Comparison of ENCODE assay signal across 1 cellular context in the genomic region with DNA sequence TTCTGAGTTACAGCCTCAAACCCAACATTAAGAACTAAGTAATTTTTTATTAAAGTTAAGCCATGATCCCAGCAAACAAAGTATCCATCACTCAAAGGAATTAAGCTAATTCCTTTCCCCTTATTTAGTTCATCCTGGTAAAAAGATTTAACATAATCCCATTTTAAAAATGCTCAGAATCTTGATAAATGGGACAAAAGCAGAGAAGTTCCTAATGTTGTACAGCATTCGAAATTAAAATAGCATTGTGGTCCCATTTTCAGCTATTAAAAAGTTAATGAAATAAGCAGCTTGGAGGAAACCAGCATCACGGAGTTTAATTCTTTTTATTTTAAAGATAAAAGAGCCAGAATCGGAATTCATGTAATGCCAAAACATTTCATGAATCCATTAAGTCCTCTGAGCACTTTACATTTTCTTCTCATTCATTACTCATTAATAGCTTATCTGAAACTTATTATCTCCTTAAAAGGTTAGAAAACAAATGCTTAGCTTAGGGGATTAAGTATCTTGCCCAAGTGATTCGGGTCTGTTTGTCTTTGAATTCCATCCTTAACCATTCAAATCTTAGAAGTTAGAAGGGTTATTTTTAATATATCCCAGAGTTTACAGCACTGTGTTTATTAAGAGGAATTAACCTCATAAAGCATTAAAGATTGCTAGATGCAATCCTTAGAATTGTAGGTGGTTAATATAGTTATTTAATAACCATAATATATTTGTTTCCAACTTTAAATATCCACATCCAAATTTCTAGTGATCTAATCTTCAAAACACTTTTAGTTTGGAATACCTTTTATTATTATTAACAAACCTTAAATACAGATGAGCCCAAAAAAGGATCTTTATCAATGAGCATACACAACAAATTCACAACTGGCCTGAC.
TF ChIP-seq lines count a peak whose summit lies in the region.

No MANE protein-coding gene starts in this region.

TF ChIP-seq in HepG2, 621 proteins besides CTCF, POLR2A, EP300 and RAD21 (continued from another document):
- no peak for TF ChIP-seq ZNF777 (CRISPR knock-in tag; IDR thresholded peaks at IDR 0.05)
- TF ChIP-seq ZNF44 (CRISPR knock-in tag; IDR thresholded peaks at IDR 0.05): no peak
- no peak for TF ChIP-seq MED13 (CRISPR knock-in tag; IDR thresholded peaks at IDR 0.05)
- TF ChIP-seq ZNF496 (CRISPR knock-in tag; IDR thresholded peaks at IDR 0.05; ENCODE audit: insufficient replicate concordance): no peak
- no peak for TF ChIP-seq ZNF335 (CRISPR knock-in tag; IDR thresholded peaks at IDR 0.05)
- no peak for TF ChIP-seq SNAPC2 (CRISPR knock-in tag; IDR thresholded peaks at IDR 0.05)
- no peak for TF ChIP-seq ZFP90 (CRISPR knock-in tag; IDR thresholded peaks at IDR 0.05; ENCODE audit: borderline replicate concordance)
- no peak for TF ChIP-seq CEBPB (IDR thresholded peaks at IDR 0.05; ENCODE audit: borderline replicate concordance, low read depth, low read length)
- no peak for TF ChIP-seq ZNF768 (CRISPR knock-in tag; IDR thresholded peaks at IDR 0.05)
- TF ChIP-seq, protein P1, sequence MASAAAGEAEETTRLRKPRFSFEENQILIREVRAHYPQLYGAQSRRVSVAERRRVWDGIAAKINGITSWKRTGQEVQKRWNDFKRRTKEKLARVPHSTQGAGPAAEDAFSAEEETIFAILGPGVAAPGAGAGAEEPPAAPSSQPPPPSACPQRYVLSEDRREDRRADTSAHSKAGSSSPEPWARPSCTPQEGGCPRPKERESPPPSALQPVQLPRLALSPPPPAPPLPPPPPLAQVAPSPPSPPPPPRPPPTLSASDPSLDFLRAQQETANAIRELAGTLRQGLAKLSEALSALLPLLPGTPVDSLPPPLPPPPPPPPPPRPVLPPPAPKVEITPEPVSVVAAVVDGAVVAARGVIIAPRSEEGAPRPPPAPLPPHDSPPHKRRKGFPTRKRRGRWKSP (CRISPR knock-in tag; IDR thresholded peaks at IDR 0.05): no peak
- TF ChIP-seq, protein P2, sequence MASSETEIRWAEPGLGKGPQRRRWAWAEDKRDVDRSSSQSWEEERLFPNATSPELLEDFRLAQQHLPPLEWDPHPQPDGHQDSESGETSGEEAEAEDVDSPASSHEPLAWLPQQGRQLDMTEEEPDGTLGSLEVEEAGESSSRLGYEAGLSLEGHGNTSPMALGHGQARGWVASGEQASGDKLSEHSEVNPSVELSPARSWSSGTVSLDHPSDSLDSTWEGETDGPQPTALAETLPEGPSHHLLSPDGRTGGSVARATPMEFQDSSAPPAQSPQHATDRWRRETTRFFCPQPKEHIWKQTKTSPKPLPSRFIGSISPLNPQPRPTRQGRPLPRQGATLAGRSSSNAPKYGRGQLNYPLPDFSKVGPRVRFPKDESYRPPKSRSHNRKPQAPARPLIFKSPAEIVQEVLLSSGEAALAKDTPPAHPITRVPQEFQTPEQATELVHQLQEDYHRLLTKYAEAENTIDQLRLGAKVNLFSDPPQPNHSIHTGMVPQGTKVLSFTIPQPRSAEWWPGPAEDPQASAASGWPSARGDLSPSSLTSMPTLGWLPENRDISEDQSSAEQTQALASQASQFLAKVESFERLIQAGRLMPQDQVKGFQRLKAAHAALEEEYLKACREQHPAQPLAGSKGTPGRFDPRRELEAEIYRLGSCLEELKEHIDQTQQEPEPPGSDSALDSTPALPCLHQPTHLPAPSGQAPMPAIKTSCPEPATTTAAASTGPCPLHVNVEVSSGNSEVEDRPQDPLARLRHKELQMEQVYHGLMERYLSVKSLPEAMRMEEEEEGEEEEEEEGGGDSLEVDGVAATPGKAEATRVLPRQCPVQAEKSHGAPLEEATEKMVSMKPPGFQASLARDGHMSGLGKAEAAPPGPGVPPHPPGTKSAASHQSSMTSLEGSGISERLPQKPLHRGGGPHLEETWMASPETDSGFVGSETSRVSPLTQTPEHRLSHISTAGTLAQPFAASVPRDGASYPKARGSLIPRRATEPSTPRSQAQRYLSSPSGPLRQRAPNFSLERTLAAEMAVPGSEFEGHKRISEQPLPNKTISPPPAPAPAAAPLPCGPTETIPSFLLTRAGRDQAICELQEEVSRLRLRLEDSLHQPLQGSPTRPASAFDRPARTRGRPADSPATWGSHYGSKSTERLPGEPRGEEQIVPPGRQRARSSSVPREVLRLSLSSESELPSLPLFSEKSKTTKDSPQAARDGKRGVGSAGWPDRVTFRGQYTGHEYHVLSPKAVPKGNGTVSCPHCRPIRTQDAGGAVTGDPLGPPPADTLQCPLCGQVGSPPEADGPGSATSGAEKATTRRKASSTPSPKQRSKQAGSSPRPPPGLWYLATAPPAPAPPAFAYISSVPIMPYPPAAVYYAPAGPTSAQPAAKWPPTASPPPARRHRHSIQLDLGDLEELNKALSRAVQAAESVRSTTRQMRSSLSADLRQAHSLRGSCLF (CRISPR knock-in tag; IDR thresholded peaks at IDR 0.05; ENCODE audit: borderline replicate concordance): no peak
- no peak for TF ChIP-seq ZBTB3 (CRISPR knock-in tag; IDR thresholded peaks at IDR 0.05; ENCODE audit: borderline replicate concordance, low read depth)
- TF ChIP-seq ZNF672 (CRISPR knock-in tag; IDR thresholded peaks at IDR 0.05): no peak
- TF ChIP-seq, protein P3, sequence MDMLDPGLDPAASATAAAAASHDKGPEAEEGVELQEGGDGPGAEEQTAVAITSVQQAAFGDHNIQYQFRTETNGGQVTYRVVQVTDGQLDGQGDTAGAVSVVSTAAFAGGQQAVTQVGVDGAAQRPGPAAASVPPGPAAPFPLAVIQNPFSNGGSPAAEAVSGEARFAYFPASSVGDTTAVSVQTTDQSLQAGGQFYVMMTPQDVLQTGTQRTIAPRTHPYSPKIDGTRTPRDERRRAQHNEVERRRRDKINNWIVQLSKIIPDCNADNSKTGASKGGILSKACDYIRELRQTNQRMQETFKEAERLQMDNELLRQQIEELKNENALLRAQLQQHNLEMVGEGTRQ (IDR thresholded peaks at IDR 0.05; ENCODE audit: low read depth, low read length): no peak
- TF ChIP-seq, protein P3 (CRISPR knock-in tag; IDR thresholded peaks at IDR 0.05; ENCODE audit: borderline replicate concordance): no peak
- no peak for TF ChIP-seq POLR2AphosphoS5 (IDR thresholded peaks at IDR 0.05; ENCODE audit: low read depth, low read length)
- TF ChIP-seq, protein P4, sequence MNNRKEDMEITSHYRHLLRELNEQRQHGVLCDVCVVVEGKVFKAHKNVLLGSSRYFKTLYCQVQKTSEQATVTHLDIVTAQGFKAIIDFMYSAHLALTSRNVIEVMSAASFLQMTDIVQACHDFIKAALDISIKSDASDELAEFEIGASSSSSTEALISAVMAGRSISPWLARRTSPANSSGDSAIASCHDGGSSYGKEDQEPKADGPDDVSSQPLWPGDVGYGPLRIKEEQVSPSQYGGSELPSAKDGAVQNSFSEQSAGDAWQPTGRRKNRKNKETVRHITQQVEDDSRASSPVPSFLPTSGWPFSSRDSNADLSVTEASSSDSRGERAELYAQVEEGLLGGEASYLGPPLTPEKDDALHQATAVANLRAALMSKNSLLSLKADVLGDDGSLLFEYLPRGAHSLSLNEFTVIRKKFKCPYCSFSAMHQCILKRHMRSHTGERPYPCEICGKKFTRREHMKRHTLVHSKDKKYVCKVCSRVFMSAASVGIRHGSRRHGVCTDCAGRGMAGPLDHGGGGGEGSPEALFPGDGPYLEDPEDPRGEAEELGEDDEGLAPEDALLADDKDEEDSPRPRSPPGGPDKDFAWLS (CRISPR knock-in tag; IDR thresholded peaks at IDR 0.05; ENCODE audit: borderline replicate concordance): no peak
- TF ChIP-seq, protein P5, sequence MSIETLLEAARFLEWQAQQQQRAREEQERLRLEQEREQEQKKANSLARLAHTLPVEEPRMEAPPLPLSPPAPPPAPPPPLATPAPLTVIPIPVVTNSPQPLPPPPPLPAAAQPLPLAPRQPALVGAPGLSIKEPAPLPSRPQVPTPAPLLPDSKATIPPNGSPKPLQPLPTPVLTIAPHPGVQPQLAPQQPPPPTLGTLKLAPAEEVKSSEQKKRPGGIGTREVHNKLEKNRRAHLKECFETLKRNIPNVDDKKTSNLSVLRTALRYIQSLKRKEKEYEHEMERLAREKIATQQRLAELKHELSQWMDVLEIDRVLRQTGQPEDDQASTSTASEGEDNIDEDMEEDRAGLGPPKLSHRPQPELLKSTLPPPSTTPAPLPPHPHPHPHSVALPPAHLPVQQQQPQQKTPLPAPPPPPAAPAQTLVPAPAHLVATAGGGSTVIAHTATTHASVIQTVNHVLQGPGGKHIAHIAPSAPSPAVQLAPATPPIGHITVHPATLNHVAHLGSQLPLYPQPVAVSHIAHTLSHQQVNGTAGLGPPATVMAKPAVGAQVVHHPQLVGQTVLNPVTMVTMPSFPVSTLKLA (IDR thresholded peaks at IDR 0.05): no peak
- no peak for TF ChIP-seq HMGA1 (CRISPR knock-in tag; conservative IDR thresholded peaks at IDR 0.05)
- 0 out of 2 replicates have a peak, but pooled peaks have one; percentile 12 for TF ChIP-seq HOXA5 (CRISPR knock-in tag; IDR thresholded peaks at IDR 0.05)
- TF ChIP-seq ZNF383 (CRISPR knock-in tag; IDR thresholded peaks at IDR 0.05; ENCODE audit: borderline replicate concordance): no peak
- TF ChIP-seq ZNF550 (CRISPR knock-in tag; IDR thresholded peaks at IDR 0.05; ENCODE audit: borderline replicate concordance): no peak
